21 cellular contexts compared by ENCODE assay signal in genomic region chr4:96887857-96888256, GRCh38.
"Had no signal": no experiment of that assay in that cellular context is flagged by ENCODE, and none has a peak within 500 bp of the region (broad histone marks: within the 10 kb centered on the region; RNA-seq: fewer than 3 reads in every experiment).

No MANE protein-coding gene starts in this region.

- H3K4me3 ChIP-seq: coronary artery, heart left ventricle, left ventricle myocardium inferior, lower lobe of right lung, ovary, stomach, thoracic aorta, transverse colon had no signal

- H3K9me3 Mint-ChIP-seq: nephron progenitor cell had no signal

- H3K27me3 ChIP-seq: heart left ventricle, ovary, stomach, transverse colon had no signal

- DNase-seq: effector CD4-positive, alpha-beta T cell; heart left ventricle; hippocampal formation; immature natural killer cell; kidney; left cardiac atrium; left ventricle myocardium inferior; lower lobe of right lung; naive thymus-derived CD4-positive, alpha-beta T cell; nephron progenitor cell; ovary; right cardiac atrium; small intestine; stimulated activated CD4-positive, alpha-beta T cell treated with anti-CD3 and anti-CD28 coated beads, Interleukin-12 subunit alpha, Interleukin-12 subunit beta, amount 100 ng/mL, for 4 hours; stimulated activated naive CD4-positive, alpha-beta T cell; stomach; substantia nigra; transverse colon had no signal

- H3K27ac ChIP-seq: coronary artery, heart left ventricle, left ventricle myocardium inferior, lower lobe of right lung, ovary, stomach, thoracic aorta, transverse colon had no signal

- H3K9me3 ChIP-seq: heart left ventricle, left ventricle myocardium inferior, lower lobe of right lung, ovary, stomach, thoracic aorta, transverse colon had no signal

- H3K27ac Mint-ChIP-seq: immature natural killer cell; memory B cell; naive thymus-derived CD4-positive, alpha-beta T cell; nephron progenitor cell had no signal

- H3K4me1 Mint-ChIP-seq: immature natural killer cell; memory B cell; naive thymus-derived CD4-positive, alpha-beta T cell; nephron progenitor cell had no signal

- ATAC-seq: heart left ventricle; left cardiac atrium; lower lobe of right lung; naive thymus-derived CD4-positive, alpha-beta T cell; right cardiac atrium had no signal

- H3K27me3 Mint-ChIP-seq: memory B cell; naive thymus-derived CD4-positive, alpha-beta T cell had no signal

- H3K36me3 ChIP-seq: heart left ventricle, left ventricle myocardium inferior, lower lobe of right lung, ovary, stomach, thoracic aorta, transverse colon had no signal

- H3K4me3 Mint-ChIP-seq: immature natural killer cell; memory B cell; naive thymus-derived CD4-positive, alpha-beta T cell; nephron progenitor cell had no signal

- H3K36me3 Mint-ChIP-seq: memory B cell; naive thymus-derived CD4-positive, alpha-beta T cell had no signal

- H3K4me1 ChIP-seq: heart left ventricle, left ventricle myocardium inferior, lower lobe of right lung, stomach, transverse colon had no signal
